8 cellular contexts compared by ENCODE assay signal in genomic region chr7:66075590-66076458, GRCh38. TPM values are rescaled to one million over a fixed set of nuclear protein-coding genes. Genes with fewer than 3 reads are reported as not detected.
DNase-seq lines count a peak whose midpoint lies in the region; ATAC-seq and TF ChIP-seq lines count a peak whose summit lies in the region.

Gene ASL (plus strand): TSS chr7:66075819. CDS start chr7:66076082, 263 bp downstream.

- DNase-seq in GM13976 (ENCODE audit: low spot score) (peak; percentile 100), NCI-H1436 treated with DMSO at 0.1 percent for 48 hours (lab: John Stamatoyannopoulos, UW) (peak; percentile 21), amniotic stem cell (lab: John Stamatoyannopoulos, UW) (peak; percentile 70), left cardiac atrium (peak; percentile 96), progenitor cell of endocrine pancreas (ENCODE audit: low spot score, unreplicated experiment) (peak; percentile 91), ureter (ENCODE audit: low spot score) (peak; percentile 94)

- in situ Hi-C loops in GM13976 (cut with MboI; ENCODE audit: low sequenced_read_pairs, unreplicated experiment) = no loop called here

- peaks cover 11% of the 10 kb centered on the region for H3K4me1 Mint-ChIP-seq in T-helper 1 cell treated with Interleukin-12 subunit alpha and Interleukin-12 subunit beta and Interleukin-4 antibody, amounts not matched to agents 30 μg/mL and 1 μg/mL, for 36 hours (ENCODE audit: low read depth)
- peaks cover 10% of the 10 kb centered on the region for H3K4me1 Mint-ChIP-seq in progenitor cell of endocrine pancreas (ENCODE audit: low read depth)

- ATAC-seq in HG02798 (IDR thresholded peaks at IDR 0.05; ENCODE audit: poor library complexity, unreplicated experiment) (peak; percentile 99), left cardiac atrium (peak; percentile 100)

- no peaks in the 10 kb centered on the region for H3K9me3 Mint-ChIP-seq in T-helper 1 cell treated with Interleukin-12 subunit alpha and Interleukin-12 subunit beta and Interleukin-4 antibody, amounts not matched to agents 30 μg/mL and 1 μg/mL, for 36 hours
- no peaks in the 10 kb centered on the region for H3K9me3 Mint-ChIP-seq in progenitor cell of endocrine pancreas (ENCODE audit: low read depth)

- peak within 1 kb of the TSS; percentile 85 for H3K4me3 Mint-ChIP-seq in T-helper 1 cell treated with Interleukin-12 subunit alpha and Interleukin-12 subunit beta and Interleukin-4 antibody, amounts not matched to agents 30 μg/mL and 1 μg/mL, for 36 hours
- peak within 1 kb of the TSS; percentile 88 for H3K4me3 Mint-ChIP-seq in progenitor cell of endocrine pancreas (ENCODE audit: low read depth)

- intact Hi-C loops in left cardiac atrium (cut with DNase I) = loop anchor here in 1 of 2 donors (5.0 to 10.0 kb wide), 2 partner anchors 36 to 59 kb away; partner anchors contain the start of gene CRCP

- H3K27me3 Mint-ChIP-seq in T-helper 1 cell treated with Interleukin-12 subunit alpha and Interleukin-12 subunit beta and Interleukin-4 antibody, amounts not matched to agents 30 μg/mL and 1 μg/mL, for 36 hours (ENCODE audit: low read depth) = peaks cover 3% of the 10 kb centered on the region
- H3K27me3 Mint-ChIP-seq in progenitor cell of endocrine pancreas = peaks cover 7% of the 10 kb centered on the region

- H3K27ac Mint-ChIP-seq in T-helper 1 cell treated with Interleukin-12 subunit alpha and Interleukin-12 subunit beta and Interleukin-4 antibody, amounts not matched to agents 30 μg/mL and 1 μg/mL, for 36 hours = peak within 1 kb of the TSS; percentile 71
- peak within 1 kb of the TSS; percentile 92 for H3K27ac Mint-ChIP-seq in progenitor cell of endocrine pancreas

- no peak for TF ChIP-seq CTCF in GM13976 (IDR thresholded peaks at IDR 0.05; ENCODE audit: borderline replicate concordance, control extremely low read depth, extremely low read depth, insufficient read depth, missing control alignments)
- no peak for TF ChIP-seq CTCF in progenitor cell of endocrine pancreas (IDR thresholded peaks at IDR 0.05; ENCODE audit: unreplicated experiment)

- no peaks in the 10 kb centered on the region for H3K36me3 Mint-ChIP-seq in T-helper 1 cell treated with Interleukin-12 subunit alpha and Interleukin-12 subunit beta and Interleukin-4 antibody, amounts not matched to agents 30 μg/mL and 1 μg/mL, for 36 hours (ENCODE audit: low read depth)
- no peaks in the 10 kb centered on the region for H3K36me3 Mint-ChIP-seq in progenitor cell of endocrine pancreas (ENCODE audit: insufficient read depth)

RNA-seq across cellular contexts. Expression of gene ASL, which starts in this region (rescaled TPM):
- total RNA-seq in left cardiac atrium (10 to 100 TPM; 11.1 to 14.7 TPM), progenitor cell of endocrine pancreas (35.9 and 37.5 TPM in 2 replicates), ureter (50.4 TPM)

Comparison
In these comparisons a context has a peak if more than half of its experiments do, and no peak if none do; other contexts are left out.
1. Peak in every context shown above with its lines: DNase-seq and ATAC-seq.
2. DNase-seq: peak in every context shown above with its lines; median percentile 100 in GM13976; 96 in left cardiac atrium; 94 in ureter; 91 in progenitor cell of endocrine pancreas; 70 in amniotic stem cell; 21 in NCI-H1436 treated with DMSO at 0.1 percent for 48 hours.